ENCODE assay signal across 7 cellular contexts in genomic region chr6:90611543-90611864, GRCh38. TPM values are rescaled to one million over a fixed set of nuclear protein-coding genes. Genes with fewer than 3 reads are reported as not detected.
DNase-seq lines count a peak whose midpoint lies in the region; ATAC-seq, FAIRE-seq and TF ChIP-seq lines count a peak whose summit lies in the region.

No MANE protein-coding gene starts in this region.

- H3K9me3 Mint-ChIP-seq in activated CD4-positive, alpha-beta memory T cell treated with anti-CD3 and anti-CD28 coated beads, Interleukin-2, amount 10 ng/mL, durations not matched to agents 7 days and 5 days = no peaks in the 10 kb centered on the region
- H3K9me3 Mint-ChIP-seq in stimulated activated naive B cell treated with anti-CD40 and anti-IgM and Interleukin-4, amounts not matched to agents 10 μg/mL and 1 μg/mL and 100 μg/mL, for 72 hours = no peaks in the 10 kb centered on the region

- ATAC-seq in HG02938 (IDR thresholded peaks at IDR 0.05; ENCODE audit: unreplicated experiment) = peak; percentile 9
- ATAC-seq in stimulated activated naive B cell treated with anti-CD40 and anti-IgM and Interleukin-4, amounts not matched to agents 10 μg/mL and 1 μg/mL and 100 μg/mL, for 72 hours (replicated peaks) = no peak

- H3K4me3 ChIP-seq in iPS-11a (ENCODE audit: low read depth, low read length) = peak overlapping the region; percentile 60

- POLR2A ChIA-PET in activated CD4-positive, alpha-beta memory T cell treated with anti-CD3 and anti-CD28 coated beads, Interleukin-2, amount 10 ng/mL, durations not matched to agents 7 days and 5 days (lab: Charles Lee) = no interaction called here

- no peak for FAIRE-seq in H54 (lab: Jason Lieb, UNC)

- peaks cover 71% of the 10 kb centered on the region for H3K27me3 Mint-ChIP-seq in activated CD4-positive, alpha-beta memory T cell treated with anti-CD3 and anti-CD28 coated beads, Interleukin-2, amount 10 ng/mL, durations not matched to agents 7 days and 5 days
- peaks cover 31 to 39% of the 10 kb centered on the region in 2 donors for H3K27me3 Mint-ChIP-seq in stimulated activated naive B cell treated with anti-CD40 and anti-IgM and Interleukin-4, amounts not matched to agents 10 μg/mL and 1 μg/mL and 100 μg/mL, for 72 hours

- no peaks in the 10 kb centered on the region for H3K36me3 Mint-ChIP-seq in activated CD4-positive, alpha-beta memory T cell treated with anti-CD3 and anti-CD28 coated beads, Interleukin-2, amount 10 ng/mL, durations not matched to agents 7 days and 5 days (ENCODE audit: low read depth)
- H3K36me3 Mint-ChIP-seq in stimulated activated naive B cell treated with anti-CD40 and anti-IgM and Interleukin-4, amounts not matched to agents 10 μg/mL and 1 μg/mL and 100 μg/mL, for 72 hours = no peaks in the 10 kb centered on the region

- DNase-seq in activated CD4-positive, alpha-beta memory T cell treated with anti-CD3 and anti-CD28 coated beads, Interleukin-2, amount 10 ng/mL, durations not matched to agents 7 days and 5 days = no peak
- DNase-seq in stimulated activated naive B cell treated with anti-CD40 and anti-IgM and Interleukin-4, amounts not matched to agents 10 μg/mL and 1 μg/mL and 100 μg/mL, for 72 hours = no peak
- DNase-seq in NCI-H2029 (lab: John Stamatoyannopoulos, UW) (no peak), hippocampal formation (lab: John Stamatoyannopoulos, UW) (no peak), H54 (ENCODE audit: insufficient read length, low spot score) (no peak)

- CTCF ChIA-PET in activated CD4-positive, alpha-beta memory T cell treated with anti-CD3 and anti-CD28 coated beads, Interleukin-2, amount 10 ng/mL, durations not matched to agents 7 days and 5 days (lab: Charles Lee) = no interaction called here

- no peak for TF ChIP-seq POLR2A in H54 (IDR thresholded peaks at IDR 0.05; ENCODE audit: low read depth, low read length)

- peaks cover 12% of the 10 kb centered on the region for H3K4me1 Mint-ChIP-seq in activated CD4-positive, alpha-beta memory T cell treated with anti-CD3 and anti-CD28 coated beads, Interleukin-2, amount 10 ng/mL, durations not matched to agents 7 days and 5 days
- peaks cover 8 to 15% of the 10 kb centered on the region in 2 donors for H3K4me1 Mint-ChIP-seq in stimulated activated naive B cell treated with anti-CD40 and anti-IgM and Interleukin-4, amounts not matched to agents 10 μg/mL and 1 μg/mL and 100 μg/mL, for 72 hours

- H3K27ac Mint-ChIP-seq in activated CD4-positive, alpha-beta memory T cell treated with anti-CD3 and anti-CD28 coated beads, Interleukin-2, amount 10 ng/mL, durations not matched to agents 7 days and 5 days = no peak overlapping the region
- peak overlapping the region; percentile 85 for H3K27ac Mint-ChIP-seq in stimulated activated naive B cell treated with anti-CD40 and anti-IgM and Interleukin-4, amounts not matched to agents 10 μg/mL and 1 μg/mL and 100 μg/mL, for 72 hours

- peak overlapping the region; percentile 79 for H3K4me3 Mint-ChIP-seq in activated CD4-positive, alpha-beta memory T cell treated with anti-CD3 and anti-CD28 coated beads, Interleukin-2, amount 10 ng/mL, durations not matched to agents 7 days and 5 days
- H3K4me3 Mint-ChIP-seq in stimulated activated naive B cell treated with anti-CD40 and anti-IgM and Interleukin-4, amounts not matched to agents 10 μg/mL and 1 μg/mL and 100 μg/mL, for 72 hours = peak overlapping the region; percentile 89 to 92

RNA-seq across cellular contexts. Expression of gene MAP3K7, which starts 24.6 kb away (rescaled TPM):
- 10 to 100 TPM; 26.2 to 27.6 TPM for total RNA-seq in activated CD4-positive, alpha-beta memory T cell treated with anti-CD3 and anti-CD28 coated beads, Interleukin-2, amount 10 ng/mL, durations not matched to agents 7 days and 5 days
